Comparison of ENCODE assay signal across 1 cellular context in the genomic region with DNA sequence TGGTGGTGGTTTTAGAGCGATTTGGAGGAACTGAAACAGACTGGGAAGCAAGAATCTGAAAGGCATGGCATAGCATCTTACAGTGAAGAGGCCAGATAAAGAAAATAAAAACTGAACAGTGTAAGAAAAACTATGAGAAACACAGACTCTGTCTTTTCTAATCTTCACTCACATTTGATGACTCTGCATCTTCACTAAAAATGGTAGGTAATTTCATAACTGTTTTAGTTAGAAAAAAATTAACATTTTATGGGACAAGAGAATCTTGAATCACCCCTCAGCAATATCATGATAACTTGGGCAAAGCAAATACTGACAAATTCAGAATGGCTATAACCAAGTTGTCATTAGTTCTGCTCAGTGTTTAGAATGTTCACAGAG.
TF ChIP-seq lines count a peak whose summit lies in the region.

No MANE protein-coding gene starts in this region.

TF ChIP-seq in GM23338, 12 proteins besides CTCF, POLR2A, EP300 and RAD21 (continued from another document):
- TF ChIP-seq, protein P1, sequence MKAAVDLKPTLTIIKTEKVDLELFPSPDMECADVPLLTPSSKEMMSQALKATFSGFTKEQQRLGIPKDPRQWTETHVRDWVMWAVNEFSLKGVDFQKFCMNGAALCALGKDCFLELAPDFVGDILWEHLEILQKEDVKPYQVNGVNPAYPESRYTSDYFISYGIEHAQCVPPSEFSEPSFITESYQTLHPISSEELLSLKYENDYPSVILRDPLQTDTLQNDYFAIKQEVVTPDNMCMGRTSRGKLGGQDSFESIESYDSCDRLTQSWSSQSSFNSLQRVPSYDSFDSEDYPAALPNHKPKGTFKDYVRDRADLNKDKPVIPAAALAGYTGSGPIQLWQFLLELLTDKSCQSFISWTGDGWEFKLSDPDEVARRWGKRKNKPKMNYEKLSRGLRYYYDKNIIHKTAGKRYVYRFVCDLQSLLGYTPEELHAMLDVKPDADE (IDR thresholded peaks at IDR 0.05), result no peak
